25 cellular contexts compared by ENCODE assay signal in the genomic region with DNA sequence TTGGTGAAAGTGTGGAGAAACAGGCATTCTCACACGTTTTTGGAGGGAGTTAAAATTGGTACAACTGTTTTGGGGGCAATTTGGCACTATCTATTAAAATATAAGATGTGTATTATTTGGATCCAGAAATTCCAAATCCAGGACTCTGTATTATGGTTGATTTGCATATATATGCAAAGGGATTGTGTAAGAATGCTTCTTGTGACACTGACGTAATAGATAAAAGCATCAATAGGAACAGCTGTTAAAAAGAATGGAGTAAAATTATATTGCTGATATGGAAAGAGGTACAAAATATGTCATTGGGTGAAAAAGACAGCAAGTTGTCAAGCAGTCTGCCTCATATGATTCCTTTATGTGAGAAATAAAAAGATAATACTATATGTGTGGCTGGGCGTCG. TPM values are rescaled to one million over a fixed set of nuclear protein-coding genes. Genes with fewer than 3 reads are reported as not detected.
A peak's percentile ranks its signal among the peaks of the same experiment; 100 is the strongest.
DNase-seq lines count a peak whose midpoint lies in the region; ATAC-seq and TF ChIP-seq lines count a peak whose summit lies in the region.
"Had no signal": no experiment of that assay in that cellular context is flagged by ENCODE, and none has a peak within 500 bp of the region (broad histone marks: within the 10 kb centered on the region; RNA-seq: fewer than 3 reads in every experiment).

No MANE protein-coding gene starts in this region.

- H3K14ac ChIP-seq in IMR-90 (replicated peaks; ENCODE audit: low read depth, low read length): no peak overlapping the region

- no peak overlapping the region for H3K27ac Mint-ChIP-seq in naive thymus-derived CD4-positive, alpha-beta T cell
- H3K27ac Mint-ChIP-seq: CD14-positive monocyte; CD4-positive, alpha-beta T cell; CD8-positive, alpha-beta memory T cell had no signal

- POLR2A ChIA-PET in IMR-90 (lab: Charles Lee; ENCODE audit: unreplicated experiment): no interaction called here
- POLR2A ChIA-PET in naive thymus-derived CD4-positive, alpha-beta T cell (lab: Charles Lee): no interaction called here

- no peaks in the 10 kb centered on the region for H3K79me1 ChIP-seq in IMR-90 (ENCODE audit: low read depth in 1 of 2, low read length in 2 of 2)

- no peaks in the 10 kb centered on the region for H3K9me3 ChIP-seq in IMR-90 (ENCODE audit: control insufficient read depth, insufficient read depth, low read length)
- H3K9me3 ChIP-seq in naive thymus-derived CD4-positive, alpha-beta T cell (ENCODE audit: control insufficient read depth in 2 of 3, low read length in 3 of 3): no peaks in the 10 kb centered on the region
- H3K9me3 ChIP-seq: A549; BE2C; BLaER1 treated with 17β-estradiol and CSF1 and Interleukin-3, amounts not matched to agents 10 nM and 100 nM had no signal

- intact Hi-C loops in IMR-90 (cut with micrococcal nuclease): no loop called here
- intact Hi-C loops in naive thymus-derived CD4-positive, alpha-beta T cell (cut with micrococcal nuclease): no loop called here

- no peaks in the 10 kb centered on the region for H3K36me3 Mint-ChIP-seq in activated T-cell treated with anti-CD3 and anti-CD28 coated beads, Interleukin-2, amount 50 U/mL, for 4 hours (ENCODE audit: insufficient read depth)
- no peaks in the 10 kb centered on the region for H3K36me3 Mint-ChIP-seq in naive thymus-derived CD4-positive, alpha-beta T cell
- H3K36me3 Mint-ChIP-seq: CD14-positive monocyte; CD8-positive, alpha-beta memory T cell had no signal

- no peak for TF ChIP-seq CTCF in IMR-90 (conservative IDR thresholded peaks at IDR 0.05; ENCODE audit: low read depth, low read length)

- TF ChIP-seq RAD21 in IMR-90 (IDR thresholded peaks at IDR 0.05; ENCODE audit: low read length): no peak

- H3K27ac ChIP-seq in IMR-90 (ENCODE audit: insufficient read depth, low read length): no peak overlapping the region
- peak overlapping the region; percentile 60 for H3K27ac ChIP-seq in cingulate gyrus (ENCODE audit: low read depth, low read length)
- H3K27ac ChIP-seq in substantia nigra (ENCODE audit: low read depth, low read length, poor library complexity, severe bottlenecking): peak overlapping the region; percentile 52
- no peak overlapping the region for H3K27ac ChIP-seq in naive thymus-derived CD4-positive, alpha-beta T cell (ENCODE audit: low read depth, low read length)
- H3K27ac ChIP-seq: A549; BLaER1 treated with 17β-estradiol and CSF1 and Interleukin-3, amounts not matched to agents 10 nM and 100 nM; GM23248 had no signal

- CTCF ChIA-PET in IMR-90 (lab: Yijun Ruan, JAX): no interaction called here
- CTCF ChIA-PET in naive thymus-derived CD4-positive, alpha-beta T cell (lab: Charles Lee): no interaction called here

- H2BK15ac ChIP-seq in IMR-90 (ENCODE audit: low read depth, low read length): no peak overlapping the region

- no peaks in the 10 kb centered on the region for H3K4me1 ChIP-seq in IMR-90 (ENCODE audit: control insufficient read depth, insufficient read depth, low read length)
- no peaks in the 10 kb centered on the region for H3K4me1 ChIP-seq in naive thymus-derived CD4-positive, alpha-beta T cell (ENCODE audit: control insufficient read depth in 2 of 2, insufficient read depth in 2 of 2, low read length in 2 of 2)
- H3K4me1 ChIP-seq: BE2C had no signal

- H3K27me3 Mint-ChIP-seq in activated T-cell treated with anti-CD3 and anti-CD28 coated beads, Interleukin-2, amount 50 U/mL, for 4 hours (ENCODE audit: low read depth): peaks cover 14% of the 10 kb centered on the region
- H3K27me3 Mint-ChIP-seq in naive thymus-derived CD4-positive, alpha-beta T cell: peaks cover 2 to 13% (median 7%) of the 10 kb centered on the region in 5 donors
- H3K27me3 Mint-ChIP-seq: CD4-positive, alpha-beta T cell had no signal

- H3K27me3 ChIP-seq in IMR-90 (ENCODE audit: control insufficient read depth, insufficient read depth, low read length): peaks cover 9% of the 10 kb centered on the region
- no peaks in the 10 kb centered on the region for H3K27me3 ChIP-seq in naive thymus-derived CD4-positive, alpha-beta T cell (ENCODE audit: control insufficient read depth in 2 of 2, insufficient read depth in 2 of 2, low read length in 2 of 2)
- H3K27me3 ChIP-seq: BLaER1 treated with 17β-estradiol and CSF1 and Interleukin-3, amounts not matched to agents 10 nM and 100 nM had no signal

- H2AK9ac ChIP-seq in IMR-90 (replicated peaks; ENCODE audit: low read depth, low read length, poor library complexity): no peak overlapping the region

- no TSS peak for BruUV-seq in IMR-90 (replicated peaks; lab: Mats Ljungman, UMichigan)

- H4K5ac ChIP-seq in IMR-90 (ENCODE audit: low read depth, low read length): no peak overlapping the region

- no peak overlapping the region for H4K8ac ChIP-seq in IMR-90 (ENCODE audit: low read depth in 2 of 2, low read length in 2 of 2)

- no peak for TF ChIP-seq POLR2A in IMR-90 (IDR thresholded peaks at IDR 0.05; ENCODE audit: low read depth, low read length)

- no peak overlapping the region for H3K4me3 ChIP-seq in IMR-90 (ENCODE audit: insufficient read depth, low read depth, low read length)
- no peak overlapping the region for H3K4me3 ChIP-seq in naive thymus-derived CD4-positive, alpha-beta T cell (ENCODE audit: low read length)
- H3K4me3 ChIP-seq: A549; BLaER1 treated with 17β-estradiol and CSF1 and Interleukin-3, amounts not matched to agents 10 nM and 100 nM; GM23248 had no signal

- no peak overlapping the region for H2AK5ac ChIP-seq in IMR-90 (ENCODE audit: low read depth, low read length)

- H2BK120ac ChIP-seq in IMR-90 (ENCODE audit: low read depth, low read length): no peak overlapping the region

- H4K91ac ChIP-seq in IMR-90 (ENCODE audit: insufficient read depth, low read depth, low read length): no peak overlapping the region

- no peak overlapping the region for H3K4ac ChIP-seq in IMR-90 (ENCODE audit: low read depth, low read length)

- DNase-seq in NCI-H526 (lab: John Stamatoyannopoulos, UW): peak; percentile 16 to 39
- DNase-seq in NCI-H526 treated with DMSO at 0.1 percent for 48 hours (lab: John Stamatoyannopoulos, UW): no peak
- no peak for DNase-seq in IMR-90
- DNase-seq in substantia nigra (lab: John Stamatoyannopoulos, UW): no peak
- no peak for DNase-seq in activated effector memory CD4-positive, alpha-beta T cell treated with Interleukin-2 at 50 U/mL for 16 hours
- DNase-seq in activated T-cell treated with anti-CD3 and anti-CD28 coated beads, Interleukin-2, amount 50 U/mL, for 4 hours: no peak
- no peak for DNase-seq in naive thymus-derived CD4-positive, alpha-beta T cell
- DNase-seq: 8988T; ACHN; AML-193; BE2C; CD4-positive, alpha-beta T cell; CD8-positive, alpha-beta memory T cell; DMS53; DMS79 treated with DMSO at 0.1 percent for 48 hours; GF-D8; GM23248; H7; HCEC 1CT had no signal

- no peak overlapping the region for H3K9ac ChIP-seq in IMR-90 (ENCODE audit: low read depth, low read length)
- H3K9ac ChIP-seq: BLaER1 treated with 17β-estradiol and CSF1 and Interleukin-3, amounts not matched to agents 10 nM and 100 nM; GM23248 had no signal

- H3K23ac ChIP-seq in IMR-90 (ENCODE audit: low read depth, low read length): no peak overlapping the region

- H2AFZ ChIP-seq in IMR-90 (replicated peaks; ENCODE audit: low read length, poor library complexity): no peak overlapping the region
- H2AFZ ChIP-seq: GM23248 had no signal

- 25% methylated on average over 1 of the region's 4 CpGs; no CpG with 5 or more reads in 1 of the 2 experiments for WGBS in IMR-90 (ENCODE audit: extremely low coverage in 2 of 2, insufficient read length in 1 of 2), 2 experiments

- no peaks in the 10 kb centered on the region; the same call in 1 of the 2 replicates for H3K9me1 ChIP-seq in IMR-90 (ENCODE audit: insufficient read depth, low read length)

- no peak for ATAC-seq in IMR-90 (ENCODE audit: low read depth)
- no peak for ATAC-seq in activated T-cell treated with anti-CD3 and anti-CD28 coated beads, Interleukin-2, amount 50 U/mL, for 4 hours
- ATAC-seq in naive thymus-derived CD4-positive, alpha-beta T cell: no peak
- ATAC-seq: A549 had no signal

- H2BK5ac ChIP-seq in IMR-90 (ENCODE audit: low read depth, low read length, poor library complexity, severe bottlenecking): no peak overlapping the region

- H3K9me3 Mint-ChIP-seq in activated T-cell treated with anti-CD3 and anti-CD28 coated beads, Interleukin-2, amount 50 U/mL, for 4 hours: no peaks in the 10 kb centered on the region
- H3K9me3 Mint-ChIP-seq in naive thymus-derived CD4-positive, alpha-beta T cell: peaks cover 0 to 2% (median 0%) of the 10 kb centered on the region in 11 donors
- H3K9me3 Mint-ChIP-seq: CD4-positive, alpha-beta T cell; CD8-positive, alpha-beta memory T cell had no signal

- H3K4me2 ChIP-seq in IMR-90 (ENCODE audit: low read depth, low read length): no peak overlapping the region
- H3K4me2 ChIP-seq: A549; BLaER1 treated with 17β-estradiol and CSF1 and Interleukin-3, amounts not matched to agents 10 nM and 100 nM had no signal

- H3K4me1 Mint-ChIP-seq in activated T-cell treated with anti-CD3 and anti-CD28 coated beads, Interleukin-2, amount 50 U/mL, for 4 hours (ENCODE audit: low read depth): no peaks in the 10 kb centered on the region
- H3K4me1 Mint-ChIP-seq in naive thymus-derived CD4-positive, alpha-beta T cell: no peaks in the 10 kb centered on the region
- H3K4me1 Mint-ChIP-seq: CD14-positive monocyte; CD8-positive, alpha-beta memory T cell had no signal

- H4K20me1 ChIP-seq in IMR-90 (ENCODE audit: insufficient read depth, low read length): no peaks in the 10 kb centered on the region
- H4K20me1 ChIP-seq: BLaER1 treated with 17β-estradiol and CSF1 and Interleukin-3, amounts not matched to agents 10 nM and 100 nM had no signal

- H3K56ac ChIP-seq in IMR-90 (ENCODE audit: extremely low read depth, insufficient read depth, low read length): no peak overlapping the region

- in situ Hi-C loops in IMR-90 (cut with MboI; ENCODE audit: low sequenced_read_pairs): no loop called here

- dilution Hi-C loops in IMR-90 (cut with HindIII; ENCODE audit: low sequenced_read_pairs, unreplicated experiment): no loop called here

- no peak overlapping the region for H2BK20ac ChIP-seq in IMR-90 (ENCODE audit: low read depth, low read length)

- H3K36me3 ChIP-seq in IMR-90 (ENCODE audit: control insufficient read depth, insufficient read depth, low read length): no peaks in the 10 kb centered on the region
- H3K36me3 ChIP-seq in naive thymus-derived CD4-positive, alpha-beta T cell (ENCODE audit: control insufficient read depth in 2 of 3, insufficient read depth in 3 of 3, low read length in 3 of 3): no peaks in the 10 kb centered on the region
- H3K36me3 ChIP-seq: BE2C; BLaER1 treated with 17β-estradiol and CSF1 and Interleukin-3, amounts not matched to agents 10 nM and 100 nM had no signal

- H3K18ac ChIP-seq in IMR-90 (ENCODE audit: low read depth, low read length): no peak overlapping the region

- H3K4me3 Mint-ChIP-seq in activated T-cell treated with anti-CD3 and anti-CD28 coated beads, Interleukin-2, amount 50 U/mL, for 4 hours: no peak overlapping the region
- H3K4me3 Mint-ChIP-seq in naive thymus-derived CD4-positive, alpha-beta T cell: no peak overlapping the region
- H3K4me3 Mint-ChIP-seq: CD14-positive monocyte; CD4-positive, alpha-beta T cell; CD8-positive, alpha-beta memory T cell had no signal

RNA-seq across cellular contexts. Expression of a gene that starts 17.3 kb away (rescaled TPM):
- total RNA-seq in IMR-90 (2012; rRNA removed): not detected in 2 replicates
- not detected in 2 replicates for polyA plus RNA-seq in IMR-90 (2012; rRNA removed)
- polyA plus RNA-seq in IMR-90 (2012; cell fraction: cytosol; rRNA removed): 0.01 TPM in 1 of 2 replicates, not detected in the other
- 0.02 TPM in 1 of 2 replicates, not detected in the other for polyA plus RNA-seq in IMR-90 (2012; cell fraction: nucleus; rRNA removed; ENCODE audit: low replicate concordance)
- total RNA-seq in activated T-cell treated with anti-CD3 and anti-CD28 coated beads, Interleukin-2, amount 50 U/mL, for 4 hours: under 1 TPM in 1 of 3 donors, not detected in 2; 0.43 TPM
- total RNA-seq in naive thymus-derived CD4-positive, alpha-beta T cell: under 1 TPM in 2 of 5 experiments, not detected in 3; 0.20 to 0.34 TPM
- not detected for polyA plus RNA-seq in naive thymus-derived CD4-positive, alpha-beta T cell
- total RNA-seq: CD4-positive, alpha-beta T cell; CD8-positive, alpha-beta memory T cell; Daoy; G401; GM23248 had no signal
- polyA plus RNA-seq: CD14-positive monocyte; CD8-positive, alpha-beta memory T cell; GM23248 had no signal

RNA-seq across cellular contexts. Expression of a gene that starts 56.7 kb away (rescaled TPM):
- total RNA-seq in IMR-90 (2012; rRNA removed): 4.2 and 4.5 TPM in 2 replicates
- polyA plus RNA-seq in IMR-90 (2012; rRNA removed): 3.6 and 3.7 TPM in 2 replicates
- 1.2 and 1.6 TPM in 2 replicates for polyA plus RNA-seq in IMR-90 (2012; cell fraction: cytosol; rRNA removed)
- polyA plus RNA-seq in IMR-90 (2012; cell fraction: nucleus; rRNA removed; ENCODE audit: low replicate concordance): 3.8 and 14.0 TPM in 2 replicates
- 10 to 100 TPM; 27.5 to 36.6 (median 30.9) TPM for total RNA-seq in activated T-cell treated with anti-CD3 and anti-CD28 coated beads, Interleukin-2, amount 50 U/mL, for 4 hours
- 10 to 100 TPM; 26.9 to 52.4 (median 38.3) TPM for total RNA-seq in naive thymus-derived CD4-positive, alpha-beta T cell
- polyA plus RNA-seq in naive thymus-derived CD4-positive, alpha-beta T cell: 1 to 10 TPM; 7.9 to 8.0 TPM
- total RNA-seq: G401 had no signal

Comparison
In these comparisons a context has a peak if more than half of its experiments do, and no peak if none do; other contexts are left out.
1. DNase-seq: peak in NCI-H526 (2 of 2); none in NCI-H526 treated with DMSO at 0.1 percent for 48 hours (single experiment), IMR-90 (single experiment), substantia nigra (0 of 49), activated effector memory CD4-positive, alpha-beta T cell treated with Interleukin-2 at 50 U/mL for 16 hours (single experiment), activated T-cell treated with anti-CD3 and anti-CD28 coated beads, Interleukin-2, amount 50 U/mL, for 4 hours (single experiment) and naive thymus-derived CD4-positive, alpha-beta T cell (0 of 9).
2. H3K27ac ChIP-seq: peak in cingulate gyrus (single experiment) and substantia nigra (single experiment); none in IMR-90 (single experiment) and naive thymus-derived CD4-positive, alpha-beta T cell (single experiment).